Comparison of ENCODE assay signal across 1 cellular context in genomic region chr7:39951943-39952194, GRCh38.
TF ChIP-seq lines count a peak whose summit lies in the region.

No MANE protein-coding gene starts in this region.

TF ChIP-seq in endothelial cell of umbilical vein, 7 proteins besides CTCF, POLR2A, EP300 and RAD21:
- no peak for TF ChIP-seq POLR2AphosphoS5 (IDR thresholded peaks at IDR 0.05; ENCODE audit: insufficient read depth, low read depth, low read length)
- TF ChIP-seq GATA2 (IDR thresholded peaks at IDR 0.05; ENCODE audit: insufficient read depth, insufficient read length, low read depth, low read length): no peak
- no peak for TF ChIP-seq MYC (IDR thresholded peaks at IDR 0.05; ENCODE audit: low read depth, low read length)
- TF ChIP-seq FOS (IDR thresholded peaks at IDR 0.05; ENCODE audit: borderline replicate concordance, insufficient read depth, low read length): no peak
- no peak for TF ChIP-seq JUN (IDR thresholded peaks at IDR 0.05; ENCODE audit: borderline replicate concordance, insufficient read depth, insufficient read length, low read depth)
- TF ChIP-seq, protein P1, sequence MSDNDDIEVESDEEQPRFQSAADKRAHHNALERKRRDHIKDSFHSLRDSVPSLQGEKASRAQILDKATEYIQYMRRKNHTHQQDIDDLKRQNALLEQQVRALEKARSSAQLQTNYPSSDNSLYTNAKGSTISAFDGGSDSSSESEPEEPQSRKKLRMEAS (IDR thresholded peaks at IDR 0.05; ENCODE audit: insufficient read depth, insufficient read length): no peak
- TF ChIP-seq EZH2 (IDR thresholded peaks at IDR 0.05; ENCODE audit: borderline replicate concordance, low read depth, low read length, severe bottlenecking): no peak
